17 cellular contexts compared by ENCODE assay signal in genomic region chr9:38164659-38165221, GRCh38.
"Had no signal": no experiment of that assay in that cellular context is flagged by ENCODE, and none has a peak within 500 bp of the region (broad histone marks: within the 10 kb centered on the region; RNA-seq: fewer than 3 reads in every experiment).

No MANE protein-coding gene starts in this region.

- H3K27ac Mint-ChIP-seq: activated B cell treated with CpG ODN at 0.5 μM for 24 hours; activated CD4-positive, alpha-beta T cell treated with anti-CD3 and anti-CD28 coated beads, Interleukin-2, amount 10 ng/mL, durations not matched to agents 7 days and 5 days; natural killer cell treated with Interleukin-12 subunit alpha and Interleukin-12 subunit beta and Interleukin-15 and Interleukin-18, amount 100 ng/mL, for 72 hours had no signal

- H3K36me3 ChIP-seq: lower lobe of right lung, tibial artery had no signal

- H3K4me3 Mint-ChIP-seq: activated B cell treated with CpG ODN at 0.5 μM for 24 hours; activated CD4-positive, alpha-beta T cell treated with anti-CD3 and anti-CD28 coated beads, Interleukin-2, amount 10 ng/mL, durations not matched to agents 7 days and 5 days; natural killer cell treated with Interleukin-12 subunit alpha and Interleukin-12 subunit beta and Interleukin-15 and Interleukin-18, amount 100 ng/mL, for 72 hours had no signal

- H3K27me3 Mint-ChIP-seq: activated CD4-positive, alpha-beta T cell treated with anti-CD3 and anti-CD28 coated beads, Interleukin-2, amount 10 ng/mL, durations not matched to agents 7 days and 5 days had no signal

- H3K4me1 ChIP-seq: lower lobe of right lung had no signal

- ATAC-seq: body of pancreas; left cardiac atrium; lower lobe of right lung; natural killer cell treated with Interleukin-12 subunit alpha and Interleukin-12 subunit beta and Interleukin-15 and Interleukin-18, amount 100 ng/mL, for 72 hours; sciatic nerve had no signal

- H3K27ac ChIP-seq: body of pancreas, hepatocyte, lower lobe of right lung, tibial artery had no signal

- H3K4me3 ChIP-seq: body of pancreas, hepatocyte, lower lobe of right lung, tibial artery had no signal

- H3K4me1 Mint-ChIP-seq: activated B cell treated with CpG ODN at 0.5 μM for 24 hours had no signal

- H3K9me3 ChIP-seq: body of pancreas, lower lobe of right lung had no signal

- DNase-seq: activated B cell treated with CpG ODN at 0.5 μM for 24 hours; activated CD4-positive, alpha-beta T cell treated with anti-CD3 and anti-CD28 coated beads, Interleukin-2, amount 10 ng/mL, durations not matched to agents 7 days and 5 days; activated CD8-positive, alpha-beta memory T cell treated with anti-CD3 and anti-CD28 coated beads for 24 hours; activated CD8-positive, alpha-beta memory T cell treated with anti-CD3 and anti-CD28 coated beads, Interleukin-2, amount 50 U/mL, for 48 hours; activated gamma-delta T cell treated with Interleukin-2 at 50 U/mL for 16 hours; body of pancreas; caudate nucleus; foreskin fibroblast; left cardiac atrium; lower lobe of right lung; nucleus accumbens; stimulated activated naive CD4-positive, alpha-beta T cell; substantia nigra; tibial artery had no signal

- H3K27me3 ChIP-seq: body of pancreas, hepatocyte, tibial artery had no signal
